Comparison of ENCODE assay signal across 1 cellular context in the genomic region with DNA sequence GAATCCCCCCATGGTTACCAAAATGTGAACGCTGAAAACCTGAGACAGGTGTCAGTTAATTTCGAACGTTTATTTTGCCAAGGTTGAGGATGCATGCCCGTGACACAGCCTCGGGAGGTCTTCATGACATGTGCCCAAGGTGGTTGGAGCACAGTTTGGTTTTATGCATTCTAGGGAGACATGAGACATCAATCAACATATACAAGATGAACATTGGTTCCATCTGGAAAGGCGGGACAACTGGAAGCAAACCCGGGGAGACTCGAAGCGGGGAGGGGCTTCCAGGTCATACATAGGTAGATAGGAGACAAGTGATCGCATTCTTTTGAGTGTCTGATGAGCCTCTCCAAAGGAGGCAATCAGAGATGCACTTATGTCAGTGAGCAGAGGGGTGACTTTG.
TF ChIP-seq lines count a peak whose summit lies in the region.

No MANE protein-coding gene starts in this region.

TF ChIP-seq in H1, 55 proteins besides CTCF, POLR2A, EP300 and RAD21:
- no peak for TF ChIP-seq TAF1 (IDR thresholded peaks at IDR 0.05; ENCODE audit: low read depth, low read length)
